1 cellular context compared by ENCODE assay signal in genomic region chr7:76465950-76466349, GRCh38. TPM values are rescaled to one million over a fixed set of nuclear protein-coding genes. Genes with fewer than 3 reads are reported as not detected.
"Had no signal": no experiment of that assay in that cellular context is flagged by ENCODE, and none has a peak within 500 bp of the region (broad histone marks: within the 10 kb centered on the region; RNA-seq: fewer than 3 reads in every experiment).

No MANE protein-coding gene starts in this region.

RNA-seq across cellular contexts. Expression of gene UPK3B, which starts 44.4 kb away (rescaled TPM):
- polyA plus RNA-seq: IgD-negative memory B cell had no signal

RNA-seq across cellular contexts. Expression of gene SSC4D, which starts 56.5 kb away (rescaled TPM):
- polyA plus RNA-seq: IgD-negative memory B cell had no signal
